ENCODE assay signal across 1 cellular context in genomic region chr20:16541878-16542277, GRCh38.
TF ChIP-seq lines count a peak whose summit lies in the region.

No MANE protein-coding gene starts in this region.

TF ChIP-seq in H1, 55 proteins besides CTCF, POLR2A, EP300 and RAD21:
- no peak for TF ChIP-seq PHF8 (conservative IDR thresholded peaks at IDR 0.05; ENCODE audit: low read depth, low read length)
- TF ChIP-seq CBX8 (IDR thresholded peaks at IDR 0.05; ENCODE audit: borderline replicate concordance, low read depth, low read length), result no peak
